10 cellular contexts compared by ENCODE assay signal in the genomic region with DNA sequence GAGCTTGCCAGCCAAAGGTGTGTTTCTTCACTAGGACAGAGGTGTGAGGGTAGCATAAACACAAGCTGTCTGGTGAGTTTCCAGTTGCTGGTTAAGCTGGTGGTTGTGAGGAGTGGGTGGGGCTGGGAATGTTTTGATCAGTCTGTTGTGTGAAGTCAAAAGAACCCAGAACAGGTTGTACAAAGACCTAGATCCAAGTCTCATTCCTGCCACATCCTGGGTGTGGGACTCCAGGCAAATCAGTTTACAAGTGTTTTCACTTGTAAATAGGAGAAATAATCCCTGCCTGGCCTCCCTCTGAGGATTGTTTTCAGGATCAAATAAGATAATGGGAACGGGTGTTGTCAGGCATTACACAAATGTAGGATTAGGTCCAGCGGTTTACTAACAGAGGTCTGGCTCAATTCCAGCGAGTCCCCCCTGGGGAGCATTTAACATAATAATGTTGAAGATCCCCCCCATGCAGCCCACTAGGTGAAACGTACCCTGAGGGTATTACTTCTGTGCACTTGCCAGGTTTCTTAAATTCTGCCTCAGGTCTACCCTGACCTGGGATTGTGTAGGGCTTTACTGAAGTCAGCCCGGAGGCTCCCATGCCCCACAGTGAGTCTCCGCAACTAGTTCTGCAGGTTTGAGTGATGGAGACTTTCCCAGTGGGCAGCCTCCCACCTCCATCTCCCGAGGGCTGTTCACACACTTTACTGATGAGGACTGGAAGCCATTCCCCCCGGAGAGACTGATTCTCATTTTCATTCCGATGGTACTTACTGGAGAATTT. TPM values are rescaled to one million over a fixed set of nuclear protein-coding genes. Genes with fewer than 3 reads are reported as not detected.
DNase-seq lines count a peak whose midpoint lies in the region; ATAC-seq and TF ChIP-seq lines count a peak whose summit lies in the region.
"Had no signal": no experiment of that assay in that cellular context is flagged by ENCODE, and none has a peak within 500 bp of the region (broad histone marks: within the 10 kb centered on the region; RNA-seq: fewer than 3 reads in every experiment).

No MANE protein-coding gene starts in this region.

- no peak overlapping the region for H2BK120ac ChIP-seq in mesendoderm (ENCODE audit: low read depth, low read length)

- TF ChIP-seq CTCF in 22Rv1 (IDR thresholded peaks at IDR 0.05) = no peak
- no peak for TF ChIP-seq CTCF in osteoblast (IDR thresholded peaks at IDR 0.05; ENCODE audit: extremely low read depth, low read depth, low read length)

- H3K27me3 ChIP-seq in HUES64 (ENCODE audit: insufficient read depth, low read length) (peaks cover 6% of the 10 kb centered on the region; the same call in 1 of the 2 replicates), mesendoderm (ENCODE audit: insufficient read depth, low read length, poor library complexity) (no peaks in the 10 kb centered on the region), osteoblast (ENCODE audit: insufficient read depth, low read length) (peaks cover 34% of the 10 kb centered on the region)

- peak; percentile 62 to 91 for DNase-seq in T47D (ENCODE audit: low read depth in 1 of 2, low spot score in 1 of 2)
- DNase-seq in mesendoderm = peak; percentile 80
- no peak for DNase-seq in osteoblast (ENCODE audit: insufficient read length, low spot score, missing footprints)
- no peak for DNase-seq in NCI-H187 treated with DMSO at 0.1 percent for 48 hours (lab: John Stamatoyannopoulos, UW)
- DNase-seq in RPMI8226 = no peak
- DNase-seq: activated naive CD4-positive, alpha-beta T cell treated with anti-CD3 and anti-CD28 coated beads, Interleukin-2, amount 10 ng/mL, durations not matched to agents 7 days and 5 days; CD4-positive, CD25-positive, alpha-beta regulatory T cell had no signal

- no peak overlapping the region for H2BK15ac ChIP-seq in mesendoderm (replicated peaks; ENCODE audit: low read depth)

- in situ Hi-C loops in T47D (cut with HindIII; ENCODE audit: low pct_unique_long_range_greater_than_20kb, low sequenced_read_pairs) = no loop called here

- H3K9ac ChIP-seq in HUES64 (ENCODE audit: low read depth, low read length) (peak overlapping the region; percentile 39), mesendoderm (ENCODE audit: low read length) (no peak overlapping the region)

- no peaks in the 10 kb centered on the region for H3K36me3 ChIP-seq in HUES64 (ENCODE audit: insufficient read depth, low read length)
- H3K36me3 ChIP-seq in mesendoderm (ENCODE audit: control insufficient read depth, insufficient read depth, low read length) = no peaks in the 10 kb centered on the region
- H3K36me3 ChIP-seq in osteoblast (ENCODE audit: insufficient read depth, low read length) = no peaks in the 10 kb centered on the region

- no peak overlapping the region for H3K4ac ChIP-seq in mesendoderm (ENCODE audit: low read depth, low read length)

- no peak overlapping the region for H3K23ac ChIP-seq in mesendoderm (ENCODE audit: low read length)

- H3K9me3 ChIP-seq in HUES64 (ENCODE audit: insufficient read depth, low read depth, low read length) (no peaks in the 10 kb centered on the region), osteoblast (ENCODE audit: low read depth, low read length) (no peaks in the 10 kb centered on the region)

- no peak overlapping the region for H3K18ac ChIP-seq in mesendoderm (ENCODE audit: low read length)

- H4K20me1 ChIP-seq in osteoblast (ENCODE audit: insufficient read depth, low read length) = no peaks in the 10 kb centered on the region

- H3K56ac ChIP-seq in mesendoderm (ENCODE audit: low read length) = no peak overlapping the region

- H3K4me3 ChIP-seq in HUES64 (ENCODE audit: low read length) = peak overlapping the region; percentile 35
- H3K4me3 ChIP-seq in mesendoderm (ENCODE audit: low read length) = no peak overlapping the region
- no peak overlapping the region for H3K4me3 ChIP-seq in osteoblast (ENCODE audit: insufficient read depth, low read length)

- H3K27ac ChIP-seq in 22Rv1 (peak overlapping the region; percentile 44), HUES64 (ENCODE audit: low read depth, low read length) (peak overlapping the region; percentile 91), mesendoderm (ENCODE audit: low read depth, low read length) (peak overlapping the region; percentile 22), osteoblast (ENCODE audit: low read depth, low read length) (no peak overlapping the region)

- H3K79me1 ChIP-seq in mesendoderm (ENCODE audit: low read length) = no peaks in the 10 kb centered on the region

- H2AFZ ChIP-seq in osteoblast (ENCODE audit: low read length) = no peak overlapping the region

- H4K5ac ChIP-seq in mesendoderm (ENCODE audit: low read length) = no peak overlapping the region

- 4% methylated on average over 9 of the region's 9 CpGs for WGBS in HUES64
- WGBS in mesendoderm (ENCODE audit: extremely low coverage, insufficient coverage, low lambda C conversion rate) = no CpG with 5 or more reads among the region's 9 CpGs

- no peak overlapping the region for H2AK5ac ChIP-seq in mesendoderm (ENCODE audit: low read length)

- H3K4me1 ChIP-seq in HUES64 (ENCODE audit: insufficient read depth, low read length) = peaks cover 27% of the 10 kb centered on the region
- no peaks in the 10 kb centered on the region for H3K4me1 ChIP-seq in mesendoderm (ENCODE audit: control insufficient read depth, low read depth, low read length)
- H3K4me1 ChIP-seq in osteoblast (ENCODE audit: insufficient read depth, low read length) = peaks cover 16% of the 10 kb centered on the region

- H4K8ac ChIP-seq in mesendoderm (ENCODE audit: low read depth, low read length) = no peak overlapping the region

- no peak for ATAC-seq in HG02870 (IDR thresholded peaks at IDR 0.05; ENCODE audit: unreplicated experiment)

- no peak overlapping the region for H2BK5ac ChIP-seq in mesendoderm (ENCODE audit: low read length)

- H3K79me2 ChIP-seq in mesendoderm (ENCODE audit: control insufficient read depth, insufficient read depth, low read length) (peaks cover 5% of the 10 kb centered on the region), osteoblast (ENCODE audit: insufficient read depth, low read length) (no peaks in the 10 kb centered on the region)

- H3K4me2 ChIP-seq in mesendoderm (ENCODE audit: low read length) = no peak overlapping the region
- H3K4me2 ChIP-seq in osteoblast (ENCODE audit: insufficient read depth, low read length) = no peak overlapping the region

RNA-seq across cellular contexts. Expression of gene FRAT2, which starts 2.6 kb away (rescaled TPM):
- polyA plus RNA-seq in HUES64 (2013, experiment 1 of 2) = 33.7 TPM
- polyA plus RNA-seq in HUES64 (2013, experiment 2 of 2) = 29.7 TPM
- 35.3 TPM for polyA plus RNA-seq in mesendoderm (2013, experiment 1 of 2)
- 36.5 TPM for polyA plus RNA-seq in mesendoderm (2013, experiment 2 of 2)
- total RNA-seq in osteoblast = 8.0 and 9.4 TPM in 2 replicates

RNA-seq across cellular contexts. Expression of gene FRAT1, which starts 18.1 kb away (rescaled TPM):
- 2.4 TPM for polyA plus RNA-seq in HUES64 (2013, experiment 1 of 2)
- 2.2 TPM for polyA plus RNA-seq in HUES64 (2013, experiment 2 of 2)
- polyA plus RNA-seq in mesendoderm (2013, experiment 1 of 2) = 2.5 TPM
- 2.2 TPM for polyA plus RNA-seq in mesendoderm (2013, experiment 2 of 2)
- total RNA-seq in osteoblast = 3.3 and 3.8 TPM in 2 replicates

RNA-seq across cellular contexts. Expression of gene ARHGAP19, which starts 44.7 kb away (rescaled TPM):
- 17.7 TPM for polyA plus RNA-seq in HUES64 (2013, experiment 1 of 2)
- polyA plus RNA-seq in HUES64 (2013, experiment 2 of 2) = 21.8 TPM
- 29.4 TPM for polyA plus RNA-seq in mesendoderm (2013, experiment 1 of 2)
- polyA plus RNA-seq in mesendoderm (2013, experiment 2 of 2) = 28.1 TPM
- total RNA-seq in osteoblast = 7.7 and 8.7 TPM in 2 replicates

Comparison
In these comparisons a context has a peak if more than half of its experiments do, and no peak if none do; other contexts are left out.
1. DNase-seq: peak in T47D (2 of 2) and mesendoderm (single experiment); none in osteoblast (single experiment), NCI-H187 treated with DMSO at 0.1 percent for 48 hours (single experiment) and RPMI8226 (single experiment).